8 cellular contexts compared by ENCODE assay signal in genomic region chr3:59313365-59313764, GRCh38.
DNase-seq lines count a peak whose midpoint lies in the region; ATAC-seq and TF ChIP-seq lines count a peak whose summit lies in the region.

No MANE protein-coding gene starts in this region.

- H3K9me2 ChIP-seq in GM23338 (ENCODE audit: insufficient read depth): peaks cover 4% of the 10 kb centered on the region; the same call in 1 of the 2 replicates

- H3K4me1 Mint-ChIP-seq in GM23338: no peaks in the 10 kb centered on the region

- H3K79me2 ChIP-seq in GM23338 (replicated peaks; ENCODE audit: insufficient read depth): no peaks in the 10 kb centered on the region

- no peak overlapping the region for H3K4me3 Mint-ChIP-seq in GM23338

- TF ChIP-seq CTCF in GM23338 (conservative IDR thresholded peaks at IDR 0.05; ENCODE audit: low read depth in 2 of 2) (peak; percentile 66 to 85), left ventricle myocardium inferior (IDR thresholded peaks at IDR 0.05; ENCODE audit: borderline replicate concordance) (peak; percentile 66)

- no peaks in the 10 kb centered on the region for H4K20me1 ChIP-seq in GM23338 (replicated peaks; ENCODE audit: insufficient read depth)

- no peaks in the 10 kb centered on the region for H3K27me3 ChIP-seq in GM23338 (ENCODE audit: insufficient read depth)
- no peaks in the 10 kb centered on the region for H3K27me3 ChIP-seq in left ventricle myocardium inferior (ENCODE audit: low read depth)

- no peak overlapping the region for H3K4me3 ChIP-seq in GM23338
- H3K4me3 ChIP-seq in left ventricle myocardium inferior: no peak overlapping the region

- no peaks in the 10 kb centered on the region for H3F3A ChIP-seq in GM23338 (replicated peaks; ENCODE audit: low read depth)

- intact Hi-C loops in left ventricle myocardium inferior (cut with micrococcal nuclease): no loop called here

- 0 out of 2 replicates have a peak overlapping the region, but pooled peaks have one; percentile 69 for H2AFZ ChIP-seq in GM23338

- H3K4me2 ChIP-seq in GM23338: no peak overlapping the region

- H3K9me3 ChIP-seq in left ventricle myocardium inferior (replicated peaks): no peaks in the 10 kb centered on the region

- H3K27ac ChIP-seq in GM23338 (ENCODE audit: low read depth) (no peak overlapping the region), left ventricle myocardium inferior (replicated peaks) (peak overlapping the region; percentile 10)

- H3K36me3 Mint-ChIP-seq in GM23338 (ENCODE audit: low read depth): no peaks in the 10 kb centered on the region

- no peaks in the 10 kb centered on the region for H3K9me3 Mint-ChIP-seq in GM23338

- peaks cover 5% of the 10 kb centered on the region for H3K27me3 Mint-ChIP-seq in GM23338 (ENCODE audit: insufficient read depth, low read depth, poor library complexity)

- DNase-seq in NCI-H2227 (lab: John Stamatoyannopoulos, UW; ENCODE audit: unreplicated experiment): peak; percentile 0
- DNase-seq in NCI-H2227 treated with DMSO at 0.1 percent for 48 hours (lab: John Stamatoyannopoulos, UW): no peak
- peak; percentile 73 for DNase-seq in GM23338 (ENCODE audit: low spot score)
- peak; percentile 66 for DNase-seq in NCI-H146 (lab: John Stamatoyannopoulos, UW)
- peak; percentile 42 for DNase-seq in activated T-cell treated with anti-CD3 and anti-CD28 coated beads, Interleukin-2, amount 50 U/mL, for 1 hour
- peak; percentile 51 for DNase-seq in left ventricle myocardium inferior
- peak; percentile 54 for DNase-seq in stimulated activated CD4-positive, alpha-beta T cell treated with anti-CD3 and anti-CD28 coated beads, Interleukin-4, amount 100 ng/mL, for 1 hour
- no peak for DNase-seq in effector CD8-positive, alpha-beta T cell (lab: John Stamatoyannopoulos, UW)

- peak; percentile 96 for ATAC-seq in GM23338

- H3K36me3 ChIP-seq in GM23338 (ENCODE audit: insufficient read depth): no peaks in the 10 kb centered on the region
- no peaks in the 10 kb centered on the region for H3K36me3 ChIP-seq in left ventricle myocardium inferior

- H3K4me1 ChIP-seq in GM23338 (ENCODE audit: insufficient read depth) (no peaks in the 10 kb centered on the region), left ventricle myocardium inferior (no peaks in the 10 kb centered on the region)

- no peak overlapping the region for H3K27ac Mint-ChIP-seq in GM23338

TF ChIP-seq in GM23338, 12 proteins besides CTCF, POLR2A, EP300 and RAD21:
- TF ChIP-seq CREB1 (CRISPR knock-in tag; IDR thresholded peaks at IDR 0.05; ENCODE audit: low read depth) (no peak), ETS1 (IDR thresholded peaks at IDR 0.05) (no peak)
- TF ChIP-seq, protein P1, sequence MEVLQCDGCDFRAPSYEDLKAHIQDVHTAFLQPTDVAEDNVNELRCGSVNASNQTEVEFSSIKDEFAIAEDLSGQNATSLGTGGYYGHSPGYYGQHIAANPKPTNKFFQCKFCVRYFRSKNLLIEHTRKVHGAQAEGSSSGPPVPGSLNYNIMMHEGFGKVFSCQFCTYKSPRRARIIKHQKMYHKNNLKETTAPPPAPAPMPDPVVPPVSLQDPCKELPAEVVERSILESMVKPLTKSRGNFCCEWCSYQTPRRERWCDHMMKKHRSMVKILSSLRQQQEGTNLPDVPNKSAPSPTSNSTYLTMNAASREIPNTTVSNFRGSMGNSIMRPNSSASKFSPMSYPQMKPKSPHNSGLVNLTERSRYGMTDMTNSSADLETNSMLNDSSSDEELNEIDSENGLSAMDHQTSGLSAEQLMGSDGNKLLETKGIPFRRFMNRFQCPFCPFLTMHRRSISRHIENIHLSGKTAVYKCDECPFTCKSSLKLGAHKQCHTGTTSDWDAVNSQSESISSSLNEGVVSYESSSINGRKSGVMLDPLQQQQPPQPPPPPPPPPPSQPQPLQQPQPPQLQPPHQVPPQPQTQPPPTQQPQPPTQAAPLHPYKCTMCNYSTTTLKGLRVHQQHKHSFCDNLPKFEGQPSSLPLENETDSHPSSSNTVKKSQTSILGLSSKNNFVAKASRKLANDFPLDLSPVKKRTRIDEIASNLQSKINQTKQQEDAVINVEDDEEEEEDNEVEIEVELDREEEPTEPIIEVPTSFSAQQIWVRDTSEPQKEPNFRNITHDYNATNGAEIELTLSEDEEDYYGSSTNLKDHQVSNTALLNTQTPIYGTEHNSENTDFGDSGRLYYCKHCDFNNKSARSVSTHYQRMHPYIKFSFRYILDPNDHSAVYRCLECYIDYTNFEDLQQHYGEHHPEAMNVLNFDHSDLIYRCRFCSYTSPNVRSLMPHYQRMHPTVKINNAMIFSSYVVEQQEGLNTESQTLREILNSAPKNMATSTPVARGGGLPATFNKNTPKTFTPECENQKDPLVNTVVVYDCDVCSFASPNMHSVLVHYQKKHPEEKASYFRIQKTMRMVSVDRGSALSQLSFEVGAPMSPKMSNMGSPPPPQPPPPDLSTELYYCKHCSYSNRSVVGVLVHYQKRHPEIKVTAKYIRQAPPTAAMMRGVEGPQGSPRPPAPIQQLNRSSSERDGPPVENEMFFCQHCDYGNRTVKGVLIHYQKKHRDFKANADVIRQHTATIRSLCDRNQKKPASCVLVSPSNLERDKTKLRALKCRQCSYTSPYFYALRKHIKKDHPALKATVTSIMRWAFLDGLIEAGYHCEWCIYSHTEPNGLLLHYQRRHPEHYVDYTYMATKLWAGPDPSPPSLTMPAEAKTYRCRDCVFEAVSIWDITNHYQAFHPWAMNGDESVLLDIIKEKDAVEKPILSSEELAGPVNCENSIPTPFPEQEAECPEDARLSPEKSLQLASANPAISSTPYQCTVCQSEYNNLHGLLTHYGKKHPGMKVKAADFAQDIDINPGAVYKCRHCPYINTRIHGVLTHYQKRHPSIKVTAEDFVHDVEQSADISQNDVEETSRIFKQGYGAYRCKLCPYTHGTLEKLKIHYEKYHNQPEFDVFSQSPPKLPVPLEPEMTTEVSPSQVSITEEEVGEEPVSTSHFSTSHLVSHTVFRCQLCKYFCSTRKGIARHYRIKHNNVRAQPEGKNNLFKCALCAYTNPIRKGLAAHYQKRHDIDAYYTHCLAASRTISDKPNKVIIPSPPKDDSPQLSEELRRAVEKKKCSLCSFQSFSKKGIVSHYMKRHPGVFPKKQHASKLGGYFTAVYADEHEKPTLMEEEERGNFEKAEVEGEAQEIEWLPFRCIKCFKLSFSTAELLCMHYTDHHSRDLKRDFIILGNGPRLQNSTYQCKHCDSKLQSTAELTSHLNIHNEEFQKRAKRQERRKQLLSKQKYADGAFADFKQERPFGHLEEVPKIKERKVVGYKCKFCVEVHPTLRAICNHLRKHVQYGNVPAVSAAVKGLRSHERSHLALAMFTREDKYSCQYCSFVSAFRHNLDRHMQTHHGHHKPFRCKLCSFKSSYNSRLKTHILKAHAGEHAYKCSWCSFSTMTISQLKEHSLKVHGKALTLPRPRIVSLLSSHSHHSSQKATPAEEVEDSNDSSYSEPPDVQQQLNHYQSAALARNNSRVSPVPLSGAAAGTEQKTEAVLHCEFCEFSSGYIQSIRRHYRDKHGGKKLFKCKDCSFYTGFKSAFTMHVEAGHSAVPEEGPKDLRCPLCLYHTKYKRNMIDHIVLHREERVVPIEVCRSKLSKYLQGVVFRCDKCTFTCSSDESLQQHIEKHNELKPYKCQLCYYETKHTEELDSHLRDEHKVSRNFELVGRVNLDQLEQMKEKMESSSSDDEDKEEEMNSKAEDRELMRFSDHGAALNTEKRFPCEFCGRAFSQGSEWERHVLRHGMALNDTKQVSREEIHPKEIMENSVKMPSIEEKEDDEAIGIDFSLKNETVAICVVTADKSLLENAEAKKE (CRISPR knock-in tag; IDR thresholded peaks at IDR 0.05): no peak

Comparison
In these comparisons a context has a peak if more than half of its experiments do, and no peak if none do; other contexts are left out.
1. DNase-seq: peak in NCI-H2227 (single experiment), GM23338 (single experiment), NCI-H146 (single experiment), activated T-cell treated with anti-CD3 and anti-CD28 coated beads, Interleukin-2, amount 50 U/mL, for 1 hour (single experiment), left ventricle myocardium inferior (single experiment) and stimulated activated CD4-positive, alpha-beta T cell treated with anti-CD3 and anti-CD28 coated beads, Interleukin-4, amount 100 ng/mL, for 1 hour (single experiment); none in NCI-H2227 treated with DMSO at 0.1 percent for 48 hours (single experiment) and effector CD8-positive, alpha-beta T cell (single experiment).